In the genomic region with DNA sequence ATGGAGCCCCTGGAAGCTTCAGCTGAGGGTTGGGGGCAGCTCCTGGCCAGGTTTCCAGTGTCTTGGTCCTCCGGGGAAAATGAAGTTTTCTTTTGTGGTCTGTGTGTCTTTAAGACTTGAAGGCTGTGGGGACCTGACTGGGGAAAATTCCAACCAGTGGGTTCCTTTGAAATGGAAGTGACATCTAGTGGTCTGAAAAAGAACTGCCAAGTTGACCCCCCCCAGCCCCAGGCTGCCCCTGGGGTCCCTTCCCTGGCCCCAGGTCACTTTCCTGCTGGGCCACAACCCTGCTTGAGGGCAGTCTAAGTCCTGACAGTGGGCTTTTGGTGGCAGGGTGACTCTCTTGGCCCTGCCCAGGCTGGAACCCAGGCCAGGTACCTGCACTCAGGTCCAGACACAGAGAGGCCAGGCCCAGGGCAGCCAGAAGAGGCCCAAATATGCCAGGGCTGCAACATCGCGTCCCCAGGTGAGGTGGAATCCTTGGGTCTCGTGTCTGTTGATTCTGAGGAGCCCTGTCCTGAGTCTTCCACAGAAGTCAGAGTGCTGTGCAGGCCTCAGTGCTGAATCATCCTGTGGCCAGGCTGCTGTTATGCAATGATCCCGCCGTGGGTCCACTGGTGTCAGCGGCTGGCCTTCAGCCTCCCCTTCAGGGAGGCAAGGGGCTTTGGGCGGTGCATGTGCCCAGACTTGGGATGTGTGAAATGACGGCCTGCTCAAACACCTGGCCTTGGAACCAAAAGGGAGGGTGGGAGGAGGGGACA, we compare ENCODE assay signal across 8 cellular contexts.
DNase-seq lines count a peak whose midpoint lies in the region; ATAC-seq and TF ChIP-seq lines count a peak whose summit lies in the region.

No MANE protein-coding gene starts in this region.

- TF ChIP-seq POLR2A in HCT116 (IDR thresholded peaks at IDR 0.05; ENCODE audit: borderline replicate concordance, extremely low read depth, insufficient read depth, insufficient read length) (no peak), gastroesophageal sphincter (IDR thresholded peaks at IDR 0.05) (no peak)

- no peak overlapping the region for H3K27ac Mint-ChIP-seq in CD8-positive, alpha-beta T cell

- CTCF ChIA-PET in CD8-positive, alpha-beta T cell (lab: Charles Lee): no interaction called here
- CTCF ChIA-PET in HCT116 (lab: Charles Lee): no interaction called here

- no peaks in the 10 kb centered on the region for H3K4me1 ChIP-seq in CD8-positive, alpha-beta T cell (ENCODE audit: insufficient read depth, low read length)
- H3K4me1 ChIP-seq in HCT116 (ENCODE audit: control insufficient read depth in 1 of 2, insufficient read depth in 2 of 2, low read length in 2 of 2): peaks cover 8 to 19% of the 10 kb centered on the region in 2 experiments
- no peaks in the 10 kb centered on the region for H3K4me1 ChIP-seq in gastroesophageal sphincter

- TF ChIP-seq RAD21 in HCT116 (IDR thresholded peaks at IDR 0.05; ENCODE audit: low read depth): peak; percentile 65

- H3K36me3 Mint-ChIP-seq in CD8-positive, alpha-beta T cell: no peaks in the 10 kb centered on the region

- H3K9me2 ChIP-seq in HCT116 (ENCODE audit: insufficient read depth): no peaks in the 10 kb centered on the region

- no peak overlapping the region for H3K9ac ChIP-seq in HCT116 (ENCODE audit: low read length)

- no peaks in the 10 kb centered on the region for H4K20me1 ChIP-seq in HCT116 (ENCODE audit: insufficient read depth)

- no peak for ATAC-seq in CD8-positive, alpha-beta T cell
- ATAC-seq in HCT116 (peak; percentile 88), gastroesophageal sphincter (peak; percentile 70)

- BruUV-seq in HCT116 (replicated peaks; lab: Mats Ljungman, UMichigan): no TSS peak

- H3K4me2 ChIP-seq in HCT116 (ENCODE audit: low read length): peak overlapping the region; percentile 48

- POLR2A ChIA-PET in CD8-positive, alpha-beta T cell (lab: Charles Lee): no interaction called here
- POLR2A ChIA-PET in HCT116 (lab: Charles Lee): no interaction called here

- TF ChIP-seq CTCF in CD8-positive, alpha-beta T cell (IDR thresholded peaks at IDR 0.05): peak; percentile 16
- TF ChIP-seq CTCF in HCT116 (IDR thresholded peaks at IDR 0.05 in 2 of 3, conservative IDR thresholded peaks at IDR 0.05 in 1 of 3; ENCODE audit: borderline replicate concordance in 1 of 3, insufficient read depth in 1 of 3, low read depth in 2 of 3, low read length in 2 of 3) (peak; percentile 42 to 59 (median 45); a peak in 5 of 6 replicates), gastroesophageal sphincter (IDR thresholded peaks at IDR 0.05) (peak in 2 of 4 experiments; percentile 13 to 33)

- H2AFZ ChIP-seq in HCT116 (ENCODE audit: low read depth, low read length, poor library complexity, severe bottlenecking): no peak overlapping the region

- no peak overlapping the region for H3K4me3 ChIP-seq in CD8-positive, alpha-beta T cell (ENCODE audit: low read depth, low read length)
- H3K4me3 ChIP-seq in HCT116 (replicated peaks in 1 of 2; ENCODE audit: low read depth in 1 of 2, low read length in 2 of 2) (no peak overlapping the region), gastroesophageal sphincter (no peak overlapping the region)

- H3K9me3 Mint-ChIP-seq in CD8-positive, alpha-beta T cell: no peaks in the 10 kb centered on the region

- WGBS in gastroesophageal sphincter (ENCODE audit: low coverage in 1 of 2), 2 donors: 17% methylated on average over 1 of the region's 9 CpGs; no CpG with 5 or more reads in 1 of the 2 donors

- H3K27me3 ChIP-seq in CD8-positive, alpha-beta T cell (ENCODE audit: insufficient read depth, low read length): no peaks in the 10 kb centered on the region
- H3K27me3 ChIP-seq in HCT116 (ENCODE audit: insufficient read depth, low read length) (no peaks in the 10 kb centered on the region), gastroesophageal sphincter (no peaks in the 10 kb centered on the region)

- no peaks in the 10 kb centered on the region for H3K79me2 ChIP-seq in HCT116 (ENCODE audit: insufficient read depth, low read length)

- no peaks in the 10 kb centered on the region for H3K36me3 ChIP-seq in CD8-positive, alpha-beta T cell (ENCODE audit: insufficient read depth, low read length)
- H3K36me3 ChIP-seq in HCT116 (ENCODE audit: control insufficient read depth in 1 of 2, insufficient read depth in 2 of 2, low read length in 2 of 2): no peaks in the 10 kb centered on the region
- H3K36me3 ChIP-seq in gastroesophageal sphincter: no peaks in the 10 kb centered on the region

- H3K4me1 Mint-ChIP-seq in CD8-positive, alpha-beta T cell (ENCODE audit: low read depth): no peaks in the 10 kb centered on the region

- no peak overlapping the region for H3K27ac ChIP-seq in CD8-positive, alpha-beta T cell (ENCODE audit: low read depth, low read length)
- H3K27ac ChIP-seq in HCT116 (ENCODE audit: low read depth, low read length) (no peak overlapping the region; the same call in 1 of the 2 replicates), gastroesophageal sphincter (peak overlapping the region in 1 of 4 donors; percentile 10)

- peaks cover 2% of the 10 kb centered on the region for H3K27me3 Mint-ChIP-seq in CD8-positive, alpha-beta T cell (ENCODE audit: low read depth)

- no peak for TF ChIP-seq EP300 in gastroesophageal sphincter (IDR thresholded peaks at IDR 0.05)

- no peaks in the 10 kb centered on the region for H3K9me3 ChIP-seq in CD8-positive, alpha-beta T cell (ENCODE audit: low read length)
- H3K9me3 ChIP-seq in HCT116 (ENCODE audit: control insufficient read depth in 1 of 2, insufficient read depth in 1 of 2, low read depth in 1 of 2, low read length in 2 of 2) (no peaks in the 10 kb centered on the region), gastroesophageal sphincter (no peaks in the 10 kb centered on the region)

- DNase-seq in CD8-positive, alpha-beta T cell: no peak
- DNase-seq in HCT116 (ENCODE audit: low read depth, low spot score) (peak; percentile 22), SKM-1 (lab: John Stamatoyannopoulos, UW; ENCODE audit: unreplicated experiment) (peak; percentile 41), retina (peak; percentile 48), NCI-H510A (lab: John Stamatoyannopoulos, UW) (no peak), NCI-H2171 treated with DMSO at 0.1 percent for 48 hours (lab: John Stamatoyannopoulos, UW) (no peak)
- DNase-seq in effector CD8-positive, alpha-beta T cell (lab: John Stamatoyannopoulos, UW): no peak

- RAD21 ChIA-PET in HCT116 (lab: Charles Lee; ENCODE audit: low non-redundant PET in 1 of 2, low total read pairs in 2 of 2, uncharacterized antibody in 2 of 2, unreplicated experiment in 2 of 2): no interaction called here

- intact Hi-C loops in CD8-positive, alpha-beta T cell (cut with DNase I, micrococcal nuclease): no loop called here
- intact Hi-C loops in HCT116 (cut with micrococcal nuclease): loop anchor here (5.0 kb wide), 1 partner anchor 66 kb away; the partner anchor contains the start of gene VEGFA

- H3K4me3 Mint-ChIP-seq in CD8-positive, alpha-beta T cell: no peak overlapping the region

TF ChIP-seq in HCT116, 20 proteins besides CTCF, POLR2A, EP300 and RAD21:
- no peak for TF ChIP-seq POLR2AphosphoS5 (IDR thresholded peaks at IDR 0.05; ENCODE audit: low read depth, low read length)
- TF ChIP-seq ZFX (IDR thresholded peaks at IDR 0.05): peak; percentile 51; the same call in 1 of the 2 replicates

Comparison
In these comparisons a context has a peak if more than half of its experiments do, and no peak if none do; other contexts are left out.
1. DNase-seq: peak in HCT116 (single experiment), SKM-1 (single experiment) and retina (single experiment); none in CD8-positive, alpha-beta T cell (0 of 7), effector CD8-positive, alpha-beta T cell (single experiment), NCI-H510A (single experiment) and NCI-H2171 treated with DMSO at 0.1 percent for 48 hours (single experiment).